Comparison of ENCODE assay signal across 7 cellular contexts in genomic region chr1:154321609-154321934, GRCh38. TPM values are rescaled to one million over a fixed set of nuclear protein-coding genes. Genes with fewer than 3 reads are reported as not detected.
"Had no signal": no experiment of that assay in that cellular context is flagged by ENCODE, and none has a peak within 500 bp of the region (broad histone marks: within the 10 kb centered on the region; RNA-seq: fewer than 3 reads in every experiment).

No MANE protein-coding gene starts in this region.

RNA-seq across cellular contexts. Expression of gene AQP10, which starts 0.7 kb away (rescaled TPM):
- total RNA-seq: GM23338, H1, H9, HepG2, HFFc6, HT1080 had no signal
- polyA plus RNA-seq: GM23338, H1, IgD-negative memory B cell had no signal
